9 cellular contexts compared by ENCODE assay signal in the genomic region with DNA sequence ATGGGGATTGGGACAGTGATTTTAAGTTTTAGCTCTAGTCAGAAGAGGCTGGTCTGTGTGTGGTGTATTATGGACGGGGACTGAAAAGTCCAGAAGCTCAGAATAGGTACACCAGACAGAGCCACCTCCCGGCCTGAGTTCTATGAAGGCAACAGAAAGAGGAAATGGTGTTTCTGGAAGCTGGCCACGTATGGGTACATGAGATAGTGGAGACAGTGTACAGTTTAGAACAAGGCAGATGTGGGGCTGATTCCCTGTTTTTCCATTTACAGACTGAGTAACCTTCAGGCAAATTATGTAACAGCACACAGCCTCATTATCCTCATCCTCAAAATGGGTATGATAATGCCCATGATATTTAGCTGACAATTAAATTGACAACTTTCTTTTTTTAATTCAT. TPM values are rescaled to one million over a fixed set of nuclear protein-coding genes. Genes with fewer than 3 reads are reported as not detected.
DNase-seq lines count a peak whose midpoint lies in the region; ATAC-seq and TF ChIP-seq lines count a peak whose summit lies in the region.
"Had no signal": no experiment of that assay in that cellular context is flagged by ENCODE, and none has a peak within 500 bp of the region (broad histone marks: within the 10 kb centered on the region; RNA-seq: fewer than 3 reads in every experiment).

No MANE protein-coding gene starts in this region.

- H3K36me3 ChIP-seq in HEK293 (ENCODE audit: control insufficient read depth in 2 of 2, insufficient read depth in 1 of 2, low read length in 2 of 2) (peaks cover 12 to 34% of the 10 kb centered on the region in 2 experiments), lower lobe of right lung (peaks cover 38% of the 10 kb centered on the region)

- ATAC-seq in lower lobe of right lung: no peak
- ATAC-seq in HG03469 (IDR thresholded peaks at IDR 0.05; ENCODE audit: unreplicated experiment): no peak

- H3K4me1 ChIP-seq in HEK293 (ENCODE audit: control insufficient read depth, insufficient read depth, low read length) (no peaks in the 10 kb centered on the region), lower lobe of right lung (peaks cover 22% of the 10 kb centered on the region)

- H3K27ac ChIP-seq in HEK293 (ENCODE audit: extremely low read depth, low read depth, low read length) (no peak overlapping the region), lower lobe of right lung (no peak overlapping the region)

- H3K4me3 Mint-ChIP-seq in activated naive CD8-positive, alpha-beta T cell treated with anti-CD3 and anti-CD28 coated beads for 36 hours: peak overlapping the region; percentile 98

- CTCF ChIA-PET in HEK293 (lab: Yijun Ruan, JAX): interaction anchor here (0.6 to 1.1 kb wide), 2 partner anchors 14 to 89 kb away, joined by 3 to 5 read pairs; no protein-coding TSS in a partner anchor

- intact Hi-C loops in lower lobe of right lung (cut with DNase I): no loop called here

- POLR2A ChIA-PET in HEK293 (lab: Yijun Ruan, JAX): no interaction called here

- DNase-seq in AG10803 (ENCODE audit: low read depth): peak; percentile 10
- no peak for DNase-seq in activated naive CD8-positive, alpha-beta T cell treated with anti-CD3 and anti-CD28 coated beads for 36 hours
- no peak for DNase-seq in lower lobe of right lung
- no peak for DNase-seq in 8988T
- DNase-seq in superior temporal gyrus (ENCODE audit: extremely low spot score): no peak
- no peak for DNase-seq in activated CD4-positive, alpha-beta T cell treated with anti-CD3 and anti-CD28 coated beads for 4 hours
- DNase-seq: activated CD8-positive, alpha-beta memory T cell treated with anti-CD3 and anti-CD28 coated beads, Interleukin-2, amount 50 U/mL, for 48 hours had no signal

- peaks cover 6% of the 10 kb centered on the region for H3K27me3 Mint-ChIP-seq in activated naive CD8-positive, alpha-beta T cell treated with anti-CD3 and anti-CD28 coated beads for 36 hours

- peaks cover 26% of the 10 kb centered on the region for H3K4me1 Mint-ChIP-seq in activated naive CD8-positive, alpha-beta T cell treated with anti-CD3 and anti-CD28 coated beads for 36 hours

- H3K4me3 ChIP-seq in AG10803 (ENCODE audit: low read length) (peak overlapping the region; percentile 83), HEK293 (ENCODE audit: low read depth, low read length) (peak overlapping the region; percentile 92; the same call in 1 of the 2 replicates), lower lobe of right lung (peak overlapping the region; percentile 64)

- H3K9me3 ChIP-seq in HEK293 (ENCODE audit: control insufficient read depth, insufficient read depth, low read depth, low read length) (no peaks in the 10 kb centered on the region), lower lobe of right lung (no peaks in the 10 kb centered on the region)

- no peak overlapping the region for H3K27ac Mint-ChIP-seq in activated naive CD8-positive, alpha-beta T cell treated with anti-CD3 and anti-CD28 coated beads for 36 hours

- H3K36me3 Mint-ChIP-seq in activated naive CD8-positive, alpha-beta T cell treated with anti-CD3 and anti-CD28 coated beads for 36 hours: peaks cover 42% of the 10 kb centered on the region

- H3K27me3 ChIP-seq in lower lobe of right lung (ENCODE audit: low read depth): no peaks in the 10 kb centered on the region

- H3K9me3 Mint-ChIP-seq in activated naive CD8-positive, alpha-beta T cell treated with anti-CD3 and anti-CD28 coated beads for 36 hours: peaks cover 2% of the 10 kb centered on the region

- TF ChIP-seq CTCF in AG10803 (conservative IDR thresholded peaks at IDR 0.05; ENCODE audit: low read length) (no peak), HEK293 (tag by site-specific recombination; IDR thresholded peaks at IDR 0.05) (no peak), lower lobe of right lung (IDR thresholded peaks at IDR 0.05) (no peak)

TF ChIP-seq in HEK293, 187 proteins besides CTCF, POLR2A, EP300 and RAD21:
- TF ChIP-seq ZNF621 (tag by site-specific recombination; IDR thresholded peaks at IDR 0.05) (no peak), RBAK (tag by site-specific recombination; IDR thresholded peaks at IDR 0.05) (no peak), ZNF274 (IDR thresholded peaks at IDR 0.05; ENCODE audit: low read length) (no peak), ZNF274 (tag by site-specific recombination; IDR thresholded peaks at IDR 0.05; ENCODE audit: borderline replicate concordance) (no peak), ZNF37A (tag by site-specific recombination; IDR thresholded peaks at IDR 0.05) (no peak)
- TF ChIP-seq, protein P1, sequence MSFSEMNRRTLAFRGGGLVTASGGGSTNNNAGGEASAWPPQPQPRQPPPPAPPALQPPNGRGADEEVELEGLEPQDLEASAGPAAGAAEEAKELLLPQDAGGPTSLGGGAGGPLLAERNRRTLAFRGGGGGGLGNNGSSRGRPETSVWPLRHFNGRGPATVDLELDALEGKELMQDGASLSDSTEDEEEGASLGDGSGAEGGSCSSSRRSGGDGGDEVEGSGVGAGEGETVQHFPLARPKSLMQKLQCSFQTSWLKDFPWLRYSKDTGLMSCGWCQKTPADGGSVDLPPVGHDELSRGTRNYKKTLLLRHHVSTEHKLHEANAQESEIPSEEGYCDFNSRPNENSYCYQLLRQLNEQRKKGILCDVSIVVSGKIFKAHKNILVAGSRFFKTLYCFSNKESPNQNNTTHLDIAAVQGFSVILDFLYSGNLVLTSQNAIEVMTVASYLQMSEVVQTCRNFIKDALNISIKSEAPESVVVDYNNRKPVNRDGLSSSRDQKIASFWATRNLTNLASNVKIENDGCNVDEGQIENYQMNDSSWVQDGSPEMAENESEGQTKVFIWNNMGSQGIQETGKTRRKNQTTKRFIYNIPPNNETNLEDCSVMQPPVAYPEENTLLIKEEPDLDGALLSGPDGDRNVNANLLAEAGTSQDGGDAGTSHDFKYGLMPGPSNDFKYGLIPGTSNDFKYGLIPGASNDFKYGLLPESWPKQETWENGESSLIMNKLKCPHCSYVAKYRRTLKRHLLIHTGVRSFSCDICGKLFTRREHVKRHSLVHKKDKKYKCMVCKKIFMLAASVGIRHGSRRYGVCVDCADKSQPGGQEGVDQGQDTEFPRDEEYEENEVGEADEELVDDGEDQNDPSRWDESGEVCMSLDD (tag by site-specific recombination; IDR thresholded peaks at IDR 0.05): no peak
- TF ChIP-seq, protein P2, sequence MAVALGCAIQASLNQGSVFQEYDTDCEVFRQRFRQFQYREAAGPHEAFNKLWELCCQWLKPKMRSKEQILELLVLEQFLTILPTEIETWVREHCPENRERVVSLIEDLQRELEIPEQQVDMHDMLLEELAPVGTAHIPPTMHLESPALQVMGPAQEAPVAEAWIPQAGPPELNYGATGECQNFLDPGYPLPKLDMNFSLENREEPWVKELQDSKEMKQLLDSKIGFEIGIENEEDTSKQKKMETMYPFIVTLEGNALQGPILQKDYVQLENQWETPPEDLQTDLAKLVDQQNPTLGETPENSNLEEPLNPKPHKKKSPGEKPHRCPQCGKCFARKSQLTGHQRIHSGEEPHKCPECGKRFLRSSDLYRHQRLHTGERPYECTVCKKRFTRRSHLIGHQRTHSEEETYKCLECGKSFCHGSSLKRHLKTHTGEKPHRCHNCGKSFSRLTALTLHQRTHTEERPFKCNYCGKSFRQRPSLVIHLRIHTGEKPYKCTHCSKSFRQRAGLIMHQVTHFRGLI (tag by site-specific recombination; IDR thresholded peaks at IDR 0.05): no peak
- TF ChIP-seq, protein P3, sequence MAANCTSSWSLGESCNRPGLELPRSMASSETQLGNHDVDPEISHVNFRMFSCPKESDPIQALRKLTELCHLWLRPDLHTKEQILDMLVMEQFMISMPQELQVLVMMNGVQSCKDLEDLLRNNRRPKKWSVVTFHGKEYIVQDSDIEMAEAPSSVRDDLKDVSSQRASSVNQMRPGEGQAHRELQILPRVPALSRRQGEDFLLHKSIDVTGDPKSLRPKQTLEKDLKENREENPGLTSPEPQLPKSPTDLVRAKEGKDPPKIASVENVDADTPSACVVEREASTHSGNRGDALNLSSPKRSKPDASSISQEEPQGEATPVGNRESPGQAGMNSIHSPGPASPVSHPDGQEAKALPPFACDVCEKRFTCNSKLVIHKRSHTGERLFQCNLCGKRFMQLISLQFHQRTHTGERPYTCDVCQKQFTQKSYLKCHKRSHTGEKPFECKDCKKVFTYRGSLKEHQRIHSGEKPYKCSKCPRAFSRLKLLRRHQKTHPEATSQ (tag by site-specific recombination; IDR thresholded peaks at IDR 0.05): no peak
- TF ChIP-seq, protein P4, sequence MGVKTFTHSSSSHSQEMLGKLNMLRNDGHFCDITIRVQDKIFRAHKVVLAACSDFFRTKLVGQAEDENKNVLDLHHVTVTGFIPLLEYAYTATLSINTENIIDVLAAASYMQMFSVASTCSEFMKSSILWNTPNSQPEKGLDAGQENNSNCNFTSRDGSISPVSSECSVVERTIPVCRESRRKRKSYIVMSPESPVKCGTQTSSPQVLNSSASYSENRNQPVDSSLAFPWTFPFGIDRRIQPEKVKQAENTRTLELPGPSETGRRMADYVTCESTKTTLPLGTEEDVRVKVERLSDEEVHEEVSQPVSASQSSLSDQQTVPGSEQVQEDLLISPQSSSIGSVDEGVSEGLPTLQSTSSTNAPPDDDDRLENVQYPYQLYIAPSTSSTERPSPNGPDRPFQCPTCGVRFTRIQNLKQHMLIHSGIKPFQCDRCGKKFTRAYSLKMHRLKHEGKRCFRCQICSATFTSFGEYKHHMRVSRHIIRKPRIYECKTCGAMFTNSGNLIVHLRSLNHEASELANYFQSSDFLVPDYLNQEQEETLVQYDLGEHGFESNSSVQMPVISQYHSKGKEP (tag by site-specific recombination; IDR thresholded peaks at IDR 0.05): no peak
- TF ChIP-seq, protein P5, sequence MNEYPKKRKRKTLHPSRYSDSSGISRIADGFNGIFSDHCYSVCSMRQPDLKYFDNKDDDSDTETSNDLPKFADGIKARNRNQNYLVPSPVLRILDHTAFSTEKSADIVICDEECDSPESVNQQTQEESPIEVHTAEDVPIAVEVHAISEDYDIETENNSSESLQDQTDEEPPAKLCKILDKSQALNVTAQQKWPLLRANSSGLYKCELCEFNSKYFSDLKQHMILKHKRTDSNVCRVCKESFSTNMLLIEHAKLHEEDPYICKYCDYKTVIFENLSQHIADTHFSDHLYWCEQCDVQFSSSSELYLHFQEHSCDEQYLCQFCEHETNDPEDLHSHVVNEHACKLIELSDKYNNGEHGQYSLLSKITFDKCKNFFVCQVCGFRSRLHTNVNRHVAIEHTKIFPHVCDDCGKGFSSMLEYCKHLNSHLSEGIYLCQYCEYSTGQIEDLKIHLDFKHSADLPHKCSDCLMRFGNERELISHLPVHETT (tag by site-specific recombination; IDR thresholded peaks at IDR 0.05): no peak

RNA-seq across cellular contexts. Expression of a gene that starts 1.3 kb away (rescaled TPM):
- 10 to 100 TPM in 1 of 2 experiments, 1 to 10 TPM in 1; 8.9 to 10.1 TPM for total RNA-seq in activated naive CD8-positive, alpha-beta T cell treated with anti-CD3 and anti-CD28 coated beads for 36 hours
- total RNA-seq in lower lobe of right lung: 17.1 TPM

RNA-seq across cellular contexts. Expression of a gene that starts 40.9 kb away (rescaled TPM):
- not detected for total RNA-seq in activated naive CD8-positive, alpha-beta T cell treated with anti-CD3 and anti-CD28 coated beads for 36 hours
- 6.5 TPM for total RNA-seq in lower lobe of right lung

RNA-seq across cellular contexts. Expression of a gene that starts 57.8 kb away (rescaled TPM):
- total RNA-seq in activated naive CD8-positive, alpha-beta T cell treated with anti-CD3 and anti-CD28 coated beads for 36 hours: not detected
- total RNA-seq in lower lobe of right lung: 3.1 TPM
